In the genomic region with DNA sequence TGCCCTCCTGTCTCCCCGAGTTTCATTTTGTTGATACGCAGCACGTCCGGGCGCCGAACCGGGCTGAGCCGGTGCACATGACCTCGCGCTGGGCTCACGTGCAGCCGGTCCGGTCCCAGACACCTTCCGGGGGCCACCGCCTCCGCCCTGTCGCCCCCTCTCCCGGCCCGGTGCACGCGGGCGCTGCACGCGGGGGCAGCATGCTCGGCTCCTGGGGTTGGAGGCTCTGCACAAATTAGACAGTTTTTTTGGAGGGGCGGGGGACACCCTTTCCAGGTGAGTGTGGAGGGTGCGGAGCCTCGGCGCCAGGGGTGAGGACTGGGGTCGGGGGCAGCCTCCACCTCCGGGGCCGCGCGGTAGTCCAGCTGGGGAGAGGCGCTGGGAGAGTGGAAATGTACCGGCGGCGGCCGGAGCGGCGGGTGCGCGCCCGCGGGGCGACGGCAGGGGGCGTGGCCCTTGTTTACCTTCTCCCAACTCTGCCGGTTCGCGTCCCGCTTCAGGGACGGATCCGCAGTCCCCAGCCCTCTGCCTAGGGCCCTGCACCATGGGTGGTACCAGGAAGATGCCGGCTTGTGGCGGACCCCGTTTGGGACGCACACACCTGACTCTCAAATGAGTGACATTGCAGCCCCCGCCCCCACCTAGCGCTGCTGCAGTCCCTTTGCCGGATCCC, we compare ENCODE assay signal across 8 cellular contexts. TPM values are rescaled to one million over a fixed set of nuclear protein-coding genes. Genes with fewer than 3 reads are reported as not detected.
DNase-seq lines count a peak whose midpoint lies in the region; ATAC-seq and TF ChIP-seq lines count a peak whose summit lies in the region.

No MANE protein-coding gene starts in this region.

- H3K27me3 ChIP-seq in HCT116 (ENCODE audit: insufficient read depth, low read length), result no peaks in the 10 kb centered on the region

- H3K27ac Mint-ChIP-seq in chondrocyte (ENCODE audit: unreplicated experiment), result peak overlapping the region; percentile 74

- no peaks in the 10 kb centered on the region for H3K9me3 ChIP-seq in HCT116 (ENCODE audit: control insufficient read depth in 1 of 2, insufficient read depth in 1 of 2, low read depth in 1 of 2, low read length in 2 of 2)

- no peaks in the 10 kb centered on the region for H3K36me3 Mint-ChIP-seq in chondrocyte (ENCODE audit: low read depth)

- peaks cover 24 to 39% of the 10 kb centered on the region in 2 experiments for H3K4me1 ChIP-seq in HCT116 (ENCODE audit: control insufficient read depth in 1 of 2, insufficient read depth in 2 of 2, low read length in 2 of 2)

- DNase-seq in HCT116 (ENCODE audit: low read depth, low spot score), result peak; percentile 84
- DNase-seq in MV-4-11 (lab: John Stamatoyannopoulos, UW), result peak; percentile 64
- no peak for DNase-seq in chondrocyte (ENCODE audit: low spot score)
- DNase-seq in left colon, result peak; percentile 79 to 90
- DNase-seq in stimulated activated CD4-positive, alpha-beta T cell treated with anti-CD3 and anti-CD28 coated beads, Interleukin-1b, Interleukin-23, amount 100 ng/mL, for 4 hours (ENCODE audit: low read depth in 2 of 2), result peak; percentile 35 to 67
- no peak for DNase-seq in NCI-H2107 treated with DMSO at 0.1 percent for 48 hours (lab: John Stamatoyannopoulos, UW; ENCODE audit: unreplicated experiment)

- BruUV-seq in HCT116 (replicated peaks; lab: Mats Ljungman, UMichigan), result no TSS peak

- H2AFZ ChIP-seq in HCT116 (ENCODE audit: low read depth, low read length, poor library complexity, severe bottlenecking), result no peak overlapping the region

- TF ChIP-seq RAD21 in HCT116 (IDR thresholded peaks at IDR 0.05; ENCODE audit: low read depth), result no peak

- H3K27me3 Mint-ChIP-seq in chondrocyte (ENCODE audit: low read depth), result peaks cover 2% of the 10 kb centered on the region

- CTCF ChIA-PET in HCT116 (lab: Charles Lee), result interaction anchor here (0.8 to 2.8 kb wide), 10 partner anchors 15 to 200 kb away, joined by 3 to 12 read pairs (median 4); a partner anchor contains a TSS

- POLR2A ChIA-PET in HCT116 (lab: Charles Lee), result interaction anchor here (2.7 to 6.8 kb wide), 2 partner anchors 16 to 61 kb away, joined by 8 to 55 read pairs; no protein-coding TSS in a partner anchor

- peak overlapping the region; percentile 99 for H3K4me2 ChIP-seq in HCT116 (ENCODE audit: low read length)

- peak overlapping the region; percentile 93 for H3K4me3 Mint-ChIP-seq in chondrocyte (ENCODE audit: unreplicated experiment)

- H3K4me3 ChIP-seq in HCT116 (replicated peaks in 1 of 2; ENCODE audit: low read depth in 1 of 2, low read length in 2 of 2), result peak overlapping the region; percentile 83 to 90
- peak overlapping the region; percentile 70 for H3K4me3 ChIP-seq in WI38 (ENCODE audit: low read depth, low read length)

- TF ChIP-seq CTCF in HCT116 (IDR thresholded peaks at IDR 0.05 in 2 of 3, conservative IDR thresholded peaks at IDR 0.05 in 1 of 3; ENCODE audit: borderline replicate concordance in 1 of 3, insufficient read depth in 1 of 3, low read depth in 2 of 3, low read length in 2 of 3) (peak in 2 of 3 experiments; percentile 11 to 39; a peak in 1 of 6 replicates), WI38 (IDR thresholded peaks at IDR 0.05; ENCODE audit: low read depth, low read length) (peak; percentile 50), chondrocyte (IDR thresholded peaks at IDR 0.05) (peak; percentile 67)

- TF ChIP-seq POLR2A in GM10847 (IDR thresholded peaks at IDR 0.05; ENCODE audit: extremely low read depth, insufficient read length), result peak; percentile 17
- TF ChIP-seq POLR2A in HCT116 (IDR thresholded peaks at IDR 0.05; ENCODE audit: borderline replicate concordance, extremely low read depth, insufficient read depth, insufficient read length), result no peak

- peaks cover 33% of the 10 kb centered on the region for H3K4me1 Mint-ChIP-seq in chondrocyte (ENCODE audit: low read depth)

- ATAC-seq in HCT116, result peak; percentile 52
- ATAC-seq in left colon, result peak; percentile 55

- RAD21 ChIA-PET in HCT116 (lab: Charles Lee; ENCODE audit: low non-redundant PET in 1 of 2, low total read pairs in 2 of 2, uncharacterized antibody in 2 of 2, unreplicated experiment in 2 of 2), result interaction anchor here in 1 of 2 experiments (0.8 to 1.2 kb wide), 3 partner anchors 21 to 116 kb away, joined by 4 to 9 read pairs (median 5); no protein-coding TSS in a partner anchor

- H3K36me3 ChIP-seq in HCT116 (ENCODE audit: control insufficient read depth in 1 of 2, insufficient read depth in 2 of 2, low read length in 2 of 2), result no peaks in the 10 kb centered on the region

- peaks cover 29% of the 10 kb centered on the region for H3K79me2 ChIP-seq in HCT116 (ENCODE audit: insufficient read depth, low read length)

- H3K9me2 ChIP-seq in HCT116 (ENCODE audit: insufficient read depth), result no peaks in the 10 kb centered on the region

- H3K9me3 Mint-ChIP-seq in chondrocyte (ENCODE audit: low read depth), result no peaks in the 10 kb centered on the region

- intact Hi-C loops in HCT116 (cut with micrococcal nuclease) (loop anchor here (1.0 to 5.0 kb wide), 2 partner anchors 51 to 115 kb away; a partner anchor contains a TSS), left colon (cut with DNase I, micrococcal nuclease) (loop anchor here in 1 of 2 donors (5.0 to 10.0 kb wide), 3 partner anchors 56 to 112 kb away; a partner anchor contains a TSS)

- no peaks in the 10 kb centered on the region for H4K20me1 ChIP-seq in HCT116 (ENCODE audit: insufficient read depth)

- H3K9ac ChIP-seq in HCT116 (ENCODE audit: low read length), result peak overlapping the region; percentile 94

- peak overlapping the region; percentile 100 for H3K27ac ChIP-seq in HCT116 (ENCODE audit: low read depth, low read length)

TF ChIP-seq in HCT116, 20 proteins besides CTCF, POLR2A, EP300 and RAD21:
- no peak for TF ChIP-seq JUND (IDR thresholded peaks at IDR 0.05)
- TF ChIP-seq SRF (IDR thresholded peaks at IDR 0.05; ENCODE audit: low read depth), result no peak
- TF ChIP-seq POLR2AphosphoS5 (IDR thresholded peaks at IDR 0.05; ENCODE audit: low read depth, low read length), result peak; percentile 71
TF ChIP-seq in HCT116: peak in this region for 1.

RNA-seq across cellular contexts. Expression of a gene that starts 1.1 kb away (rescaled TPM):
- 39.9 TPM for total RNA-seq in HCT116 (2021; ENCODE audit: unreplicated experiment)
- 21.7 and 23.3 TPM in 2 replicates for polyA plus RNA-seq in HCT116 (2012)
- total RNA-seq in chondrocyte, result 16.3 to 17.6 TPM (median 16.8 TPM) in 3 replicates
- total RNA-seq in left colon, result 10 to 100 TPM; 27.1 to 38.9 TPM

Comparison
In these comparisons a context has a peak if more than half of its experiments do, and no peak if none do; other contexts are left out.
1. DNase-seq: peak in HCT116 (single experiment), MV-4-11 (single experiment), left colon (2 of 2) and stimulated activated CD4-positive, alpha-beta T cell treated with anti-CD3 and anti-CD28 coated beads, Interleukin-1b, Interleukin-23, amount 100 ng/mL, for 4 hours (2 of 2); none in chondrocyte (single experiment) and NCI-H2107 treated with DMSO at 0.1 percent for 48 hours (single experiment).
2. Peak in every context shown above with its lines, with median percentiles within 50 percentile points of each other: CTCF ChIP-seq.